8 cellular contexts compared by ENCODE assay signal in the genomic region with DNA sequence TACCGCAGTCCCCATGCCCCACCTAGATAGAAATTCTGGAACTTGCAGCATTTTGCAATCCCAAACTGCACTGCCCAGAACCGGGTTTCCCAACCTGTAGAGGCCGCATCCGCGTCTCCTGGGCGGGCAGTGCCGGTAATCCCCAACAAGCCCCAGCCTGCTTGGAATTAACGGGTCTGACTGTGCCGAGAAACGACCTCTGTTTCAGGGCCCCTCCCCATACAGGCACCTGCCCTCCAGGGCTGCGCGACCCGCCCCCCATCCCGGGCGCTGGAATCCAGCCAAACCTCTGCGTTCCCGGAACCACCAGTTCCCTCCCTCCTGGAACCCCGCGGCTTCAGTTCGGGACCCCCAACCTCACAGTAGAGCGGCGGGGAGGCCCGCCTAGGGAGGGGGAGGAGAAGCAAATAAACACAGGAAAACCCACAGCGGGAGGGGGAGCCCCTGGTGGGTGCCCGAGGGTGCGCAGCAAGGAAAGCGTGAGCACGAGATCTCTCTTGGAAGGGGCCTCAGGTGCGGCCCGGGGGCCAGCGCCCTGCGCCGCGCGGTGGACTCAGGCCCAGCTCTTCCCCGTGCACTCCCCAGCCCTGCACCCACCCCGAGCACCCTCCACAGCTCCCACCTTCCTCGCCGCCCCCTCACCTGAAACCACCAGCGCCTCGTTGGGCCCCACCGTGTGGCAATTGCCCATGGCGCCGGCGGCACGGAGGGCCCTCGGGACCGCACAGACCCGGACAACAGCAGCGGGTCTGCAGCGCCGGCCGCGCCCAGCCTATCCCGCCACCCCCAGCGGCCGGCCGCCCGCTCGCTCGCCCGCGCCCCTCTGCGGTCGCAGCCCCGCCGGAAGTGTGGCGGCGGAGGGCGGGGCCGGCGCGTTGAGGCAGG.
DNase-seq lines count a peak whose midpoint lies in the region; ATAC-seq lines count a peak whose summit lies in the region.

TSS of gene FLOT2 (minus strand) at position 850 of the 885 bp plus-strand sequence. CDS start at position 691, 159 bp downstream.

- H3K4me2 ChIP-seq in BLaER1 treated with 17β-estradiol and CSF1 and Interleukin-3, amounts not matched to agents 10 nM and 100 nM: peak within 1 kb of the TSS; percentile 84 to 99 (median 92)

- no peaks in the 10 kb centered on the region for H3K27me3 ChIP-seq in BLaER1 treated with 17β-estradiol and CSF1 and Interleukin-3, amounts not matched to agents 10 nM and 100 nM
- no peaks in the 10 kb centered on the region for H3K27me3 ChIP-seq in endocrine pancreas (ENCODE audit: control insufficient read depth, insufficient read depth, low read length)

- H3K9ac ChIP-seq in BLaER1 treated with 17β-estradiol and CSF1 and Interleukin-3, amounts not matched to agents 10 nM and 100 nM: peak within 1 kb of the TSS; percentile 82 to 91 (median 88)
- peak within 1 kb of the TSS; percentile 91 for H3K9ac ChIP-seq in endocrine pancreas (ENCODE audit: control insufficient read depth, insufficient read depth, low read length)

- peak; percentile 39 for DNase-seq in HCEC 1CT
- DNase-seq in NCI-H774 (lab: John Stamatoyannopoulos, UW): peak; percentile 48
- peak; percentile 24 to 52 (median 40) for DNase-seq in activated CD8-positive, alpha-beta memory T cell treated with anti-CD3 and anti-CD28 coated beads for 48 hours (ENCODE audit: low read depth in 2 of 3, low spot score in 2 of 3)
- DNase-seq in midbrain (lab: John Stamatoyannopoulos, UW): peak; percentile 29
- peak; percentile 28 to 36 for DNase-seq in stimulated activated CD8-positive, alpha-beta memory T cell treated with anti-CD3 and anti-CD28 coated beads, Interleukin-4, amount 100 ng/mL, for 1 hour (ENCODE audit: low read depth in 2 of 2, low spot score in 1 of 2)

- H4K20me1 ChIP-seq in BLaER1 treated with 17β-estradiol and CSF1 and Interleukin-3, amounts not matched to agents 10 nM and 100 nM: peaks cover 0 to 7% (median 0%) of the 10 kb centered on the region in 11 experiments; a peak in 2 of 22 replicates

- no peak for ATAC-seq in HG02870 (IDR thresholded peaks at IDR 0.05; ENCODE audit: unreplicated experiment)

- H3K27ac ChIP-seq in BLaER1 treated with 17β-estradiol and CSF1 and Interleukin-3, amounts not matched to agents 10 nM and 100 nM: peak within 1 kb of the TSS; percentile 70 to 91 (median 87)

- no peaks in the 10 kb centered on the region for H3K9me3 ChIP-seq in BLaER1 treated with 17β-estradiol and CSF1 and Interleukin-3, amounts not matched to agents 10 nM and 100 nM (replicated peaks in 1 of 11)
- H3K9me3 ChIP-seq in endocrine pancreas (ENCODE audit: control insufficient read depth, low read length): no peaks in the 10 kb centered on the region

- peaks cover 0 to 26% (median 9%) of the 10 kb centered on the region in 11 experiments; a peak in 8 of 22 replicates for H3K36me3 ChIP-seq in BLaER1 treated with 17β-estradiol and CSF1 and Interleukin-3, amounts not matched to agents 10 nM and 100 nM
- no peaks in the 10 kb centered on the region for H3K36me3 ChIP-seq in endocrine pancreas (ENCODE audit: control insufficient read depth, insufficient read depth, low read length)

- peaks cover 78 to 91% (median 82%) of the 10 kb centered on the region in 10 experiments for H3K4me1 ChIP-seq in BLaER1 treated with 17β-estradiol and CSF1 and Interleukin-3, amounts not matched to agents 10 nM and 100 nM
- peaks cover 4% of the 10 kb centered on the region for H3K4me1 ChIP-seq in endocrine pancreas (ENCODE audit: control insufficient read depth, insufficient read depth, low read length)

- peak within 1 kb of the TSS; percentile 79 to 94 (median 90) for H3K4me3 ChIP-seq in BLaER1 treated with 17β-estradiol and CSF1 and Interleukin-3, amounts not matched to agents 10 nM and 100 nM
- H3K4me3 ChIP-seq in endocrine pancreas (ENCODE audit: control insufficient read depth, insufficient read depth, low read length): peak within 1 kb of the TSS; percentile 63
